Comparison of ENCODE assay signal across 30 cellular contexts in the genomic region with DNA sequence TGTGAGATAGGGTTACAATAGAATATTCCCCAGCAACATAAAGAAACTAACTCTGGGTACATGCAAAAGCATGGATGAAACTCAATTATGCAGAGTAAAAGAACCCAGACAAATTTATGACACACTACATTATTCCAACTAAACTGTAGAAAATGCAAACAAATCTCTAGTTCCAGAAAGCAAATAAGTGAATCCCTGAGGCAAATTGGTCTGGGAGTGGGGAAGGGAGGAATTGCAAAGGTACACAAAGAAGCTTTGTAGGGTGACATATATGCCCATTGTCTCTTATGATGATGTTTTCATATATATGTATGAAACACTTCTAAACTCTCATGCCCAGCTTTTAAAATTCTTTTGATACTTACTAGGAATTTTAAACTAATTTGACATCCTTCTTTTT.
"Had no signal": no experiment of that assay in that cellular context is flagged by ENCODE, and none has a peak within 500 bp of the region (broad histone marks: within the 10 kb centered on the region; RNA-seq: fewer than 3 reads in every experiment).

No MANE protein-coding gene starts in this region.

- H3K9me3 Mint-ChIP-seq: activated T-helper 17 cell treated with anti-CD3 and anti-CD28 coated beads, Interleukin-2, amount 50 U/mL, for 72 hours had no signal

- H3K36me3 ChIP-seq: brain microvascular endothelial cell, SJCRH30 had no signal

- H3K9ac ChIP-seq: KMS-11, SK-N-SH had no signal

- H3K9me3 ChIP-seq: SJCRH30, SK-N-SH had no signal

- H3K27me3 ChIP-seq: brain microvascular endothelial cell, SJCRH30 had no signal

- H3K27ac ChIP-seq: brain microvascular endothelial cell, KMS-11, SJCRH30 had no signal

- H3K4me1 Mint-ChIP-seq: activated CD4-positive, alpha-beta T cell treated with anti-CD3 and anti-CD28 coated beads, Interleukin-2, amount 10 ng/mL, durations not matched to agents 24 days and 14 days; activated naive CD8-positive, alpha-beta T cell treated with anti-CD3 and anti-CD28 coated beads for 36 hours; activated T-helper 17 cell treated with anti-CD3 and anti-CD28 coated beads, Interleukin-2, amount 50 U/mL, for 72 hours had no signal

- H3K9me2 ChIP-seq: SK-N-SH had no signal

- H3K27me3 Mint-ChIP-seq: activated CD4-positive, alpha-beta T cell treated with anti-CD3 and anti-CD28 coated beads, Interleukin-2, amount 10 ng/mL, durations not matched to agents 24 days and 14 days; activated CD8-positive, alpha-beta T cell treated with anti-CD3 and anti-CD28 coated beads for 36 hours; activated naive CD8-positive, alpha-beta T cell treated with anti-CD3 and anti-CD28 coated beads for 36 hours; activated T-helper 17 cell treated with anti-CD3 and anti-CD28 coated beads, Interleukin-2, amount 50 U/mL, for 72 hours had no signal

- H3K4me3 ChIP-seq: SJCRH30 had no signal

- H3K27ac Mint-ChIP-seq: activated CD4-positive, alpha-beta T cell treated with anti-CD3 and anti-CD28 coated beads, Interleukin-2, amount 10 ng/mL, durations not matched to agents 24 days and 14 days; activated CD8-positive, alpha-beta T cell treated with anti-CD3 and anti-CD28 coated beads for 36 hours; activated naive CD8-positive, alpha-beta T cell treated with anti-CD3 and anti-CD28 coated beads for 36 hours; activated T-cell treated with anti-CD3 and anti-CD28 coated beads, Interleukin-2, amount 50 U/mL, for 72 hours; activated T-helper 17 cell treated with anti-CD3 and anti-CD28 coated beads, Interleukin-2, amount 50 U/mL, for 72 hours; T-helper 1 cell treated with Interleukin-12 subunit alpha and Interleukin-12 subunit beta and Interleukin-4 antibody, amounts not matched to agents 30 μg/mL and 1 μg/mL, for 36 hours; T-helper 2 cell treated with Interferon-gamma antibody and Interleukin-4, amounts not matched to agents 5 μg/mL and 100 μg/mL, for 36 hours had no signal

- DNase-seq: activated CD4-positive, alpha-beta T cell treated with anti-CD3 and anti-CD28 coated beads, Interleukin-2, amount 10 ng/mL, durations not matched to agents 24 days and 14 days; activated CD4-positive, alpha-beta T cell treated with anti-CD3 and anti-CD28 coated beads, Interleukin-2, amount 50 U/mL, for 4 hours; activated CD8-positive, alpha-beta T cell treated with anti-CD3 and anti-CD28 coated beads for 36 hours; activated effector memory CD4-positive, alpha-beta T cell treated with anti-CD3 and anti-CD28 coated beads, Interleukin-2, amount 50 U/mL, for 16 hours; activated naive CD4-positive, alpha-beta T cell; activated naive CD4-positive, alpha-beta T cell treated with anti-CD3 and anti-CD28 coated beads, Interleukin-2, amount 50 U/mL, for 16 hours; activated naive CD8-positive, alpha-beta T cell treated with anti-CD3 and anti-CD28 coated beads for 36 hours; activated T-cell treated with anti-CD3 and anti-CD28 coated beads, Interleukin-2, amount 50 U/mL, for 1 hour; activated T-cell treated with anti-CD3 and anti-CD28 coated beads, Interleukin-2, amount 50 U/mL, for 72 hours; amniotic stem cell; aorta; brain microvascular endothelial cell; central memory CD4-positive, alpha-beta T cell; MM.1S; MV-4-11; NCI-H1092 treated with DMSO at 0.1 percent for 48 hours; NCI-H1694; NCI-H1930; NCI-H2107; NCI-H2171; NCI-H510A; NCI-H748 treated with DMSO at 0.1 percent for 48 hours; NK-92 treated with Interleukin-12 subunit alpha and Interleukin-12 subunit beta, amount 100 ng/mL, for 24 hours; Right ventricle myocardium superior; SK-N-SH had no signal

- H3K4me2 ChIP-seq: KMS-11, SK-N-SH had no signal

- H3K4me3 Mint-ChIP-seq: activated CD4-positive, alpha-beta T cell treated with anti-CD3 and anti-CD28 coated beads, Interleukin-2, amount 10 ng/mL, durations not matched to agents 24 days and 14 days; activated CD8-positive, alpha-beta T cell treated with anti-CD3 and anti-CD28 coated beads for 36 hours; activated naive CD8-positive, alpha-beta T cell treated with anti-CD3 and anti-CD28 coated beads for 36 hours; activated T-cell treated with anti-CD3 and anti-CD28 coated beads, Interleukin-2, amount 50 U/mL, for 72 hours; activated T-helper 17 cell treated with anti-CD3 and anti-CD28 coated beads, Interleukin-2, amount 50 U/mL, for 72 hours; T-helper 1 cell treated with Interleukin-12 subunit alpha and Interleukin-12 subunit beta and Interleukin-4 antibody, amounts not matched to agents 30 μg/mL and 1 μg/mL, for 36 hours; T-helper 2 cell treated with Interferon-gamma antibody and Interleukin-4, amounts not matched to agents 5 μg/mL and 100 μg/mL, for 36 hours had no signal

- ATAC-seq: activated CD8-positive, alpha-beta T cell treated with anti-CD3 and anti-CD28 coated beads for 36 hours; activated T-cell treated with anti-CD3 and anti-CD28 coated beads, Interleukin-2, amount 50 U/mL, for 72 hours; activated T-helper 17 cell treated with anti-CD3 and anti-CD28 coated beads, Interleukin-2, amount 50 U/mL, for 72 hours had no signal
